In genomic region chr14:89618821-89619551, GRCh38 we compare ENCODE assay signal across 8 cellular contexts.
DNase-seq lines count a peak whose midpoint lies in the region; ATAC-seq and TF ChIP-seq lines count a peak whose summit lies in the region.

No MANE protein-coding gene starts in this region.

- peaks cover 31% of the 10 kb centered on the region for H3K27me3 Mint-ChIP-seq in endodermal cell (ENCODE audit: insufficient read depth)

- CTCF ChIA-PET in BJ (lab: Yijun Ruan, JAX): interaction anchor here (0.8 to 0.9 kb wide), 2 partner anchors 16 to 148 kb away, joined by 3 to 4 read pairs; no protein-coding TSS in a partner anchor

- TF ChIP-seq CTCF in BJ (IDR thresholded peaks at IDR 0.05; ENCODE audit: insufficient read depth, low read depth, low read length) (no peak), endodermal cell (conservative IDR thresholded peaks at IDR 0.05) (no peak)

- H3K4me1 Mint-ChIP-seq in endodermal cell: peaks cover 47% of the 10 kb centered on the region

- peak overlapping the region; percentile 78 for H3K27ac Mint-ChIP-seq in endodermal cell

- no peaks in the 10 kb centered on the region for H3K36me3 ChIP-seq in BJ (ENCODE audit: control insufficient read depth, insufficient read depth, low read length)
- H3K36me3 ChIP-seq in endodermal cell (ENCODE audit: control insufficient read depth, insufficient read depth, low read length): no peaks in the 10 kb centered on the region

- peak overlapping the region; percentile 87 for H3K9ac ChIP-seq in endodermal cell (ENCODE audit: extremely low read depth, low read length, poor library complexity, severe bottlenecking)

- H3K27me3 ChIP-seq in BJ (ENCODE audit: control insufficient read depth, insufficient read depth, low read length) (no peaks in the 10 kb centered on the region), endodermal cell (ENCODE audit: control insufficient read depth, insufficient read depth, low read length, poor library complexity, severe bottlenecking) (peaks cover 39% of the 10 kb centered on the region)

- H3K9me3 ChIP-seq in endodermal cell (ENCODE audit: control insufficient read depth, low read length): no peaks in the 10 kb centered on the region

- no peak overlapping the region for H3K27ac ChIP-seq in endodermal cell (ENCODE audit: low read depth, low read length)

- POLR2A ChIA-PET in BJ (lab: Charles Lee): interaction anchor here (0.6 to 0.7 kb wide), 2 partner anchors 173 to 298 kb away, joined by 3 to 9 read pairs; no protein-coding TSS in a partner anchor

- 1 to 2% methylated on average over 11 to 66 of the region's 66 CpGs for WGBS in endodermal cell (ENCODE audit: insufficient coverage in 1 of 2, insufficient read length in 1 of 2), 2 experiments

- ATAC-seq in GM19025 (IDR thresholded peaks at IDR 0.05; ENCODE audit: low read depth, unreplicated experiment) (peak; percentile 75), HG03159 (IDR thresholded peaks at IDR 0.05; ENCODE audit: unreplicated experiment) (peak; percentile 59)

- peak overlapping the region; percentile 71 for H3K4me3 Mint-ChIP-seq in endodermal cell

- peaks cover 7% of the 10 kb centered on the region for H3K4me1 ChIP-seq in endodermal cell (ENCODE audit: control insufficient read depth, insufficient read depth, low read length)

- H3K36me3 Mint-ChIP-seq in endodermal cell (ENCODE audit: low read depth): no peaks in the 10 kb centered on the region

- no peak for DNase-seq in BJ (ENCODE audit: low read depth)
- peak; percentile 64 for DNase-seq in NCI-H774 (lab: John Stamatoyannopoulos, UW)
- DNase-seq in activated CD8-positive, alpha-beta memory T cell treated with anti-CD3 and anti-CD28 coated beads for 48 hours (ENCODE audit: low read depth in 2 of 3, low spot score in 2 of 3): peak in 2 of 3 experiments; percentile 49 to 50
- peak; percentile 91 for DNase-seq in endodermal cell
- DNase-seq in mesenteric fat pad (ENCODE audit: low spot score): peak; percentile 93
- peak; percentile 35 to 50 for DNase-seq in stimulated activated CD8-positive, alpha-beta memory T cell treated with anti-CD3 and anti-CD28 coated beads, Interleukin-4, amount 100 ng/mL, for 1 hour (ENCODE audit: low read depth in 2 of 2, low spot score in 1 of 2)

- H3K4me3 ChIP-seq in BJ (ENCODE audit: low read depth, low read length) (peak overlapping the region; percentile 70), endodermal cell (ENCODE audit: low read length) (peak overlapping the region; percentile 94)

- no peaks in the 10 kb centered on the region for H3K9me3 Mint-ChIP-seq in endodermal cell
